Comparison of ENCODE assay signal across 9 cellular contexts in genomic region chr6:144265390-144265789, GRCh38. TPM values are rescaled to one million over a fixed set of nuclear protein-coding genes. Genes with fewer than 3 reads are reported as not detected.
DNase-seq lines count a peak whose midpoint lies in the region; TF ChIP-seq lines count a peak whose summit lies in the region.
"Had no signal": no experiment of that assay in that cellular context is flagged by ENCODE, and none has a peak within 500 bp of the region (broad histone marks: within the 10 kb centered on the region; RNA-seq: fewer than 3 reads in every experiment).

No MANE protein-coding gene starts in this region.

- H3K79me1 ChIP-seq in H9 (ENCODE audit: insufficient read depth, low read depth, low read length, poor library complexity, severe bottlenecking), result no peaks in the 10 kb centered on the region

- no peaks in the 10 kb centered on the region for H3K27me3 ChIP-seq in H9 (ENCODE audit: insufficient read depth, low read length)
- H3K27me3 ChIP-seq in subcutaneous abdominal adipose tissue (ENCODE audit: control insufficient read depth in 5 of 5, insufficient read depth in 4 of 5, low read length in 5 of 5), result no peaks in the 10 kb centered on the region
- H3K27me3 ChIP-seq: BLaER1 treated with 17β-estradiol and CSF1 and Interleukin-3, amounts not matched to agents 10 nM and 100 nM had no signal

- H3K9me3 Mint-ChIP-seq in H9, result peaks cover 3% of the 10 kb centered on the region in 2 experiments; a peak in 4 of 5 replicates

- H2BK5ac ChIP-seq in H9 (ENCODE audit: insufficient read length, low read length), result no peak overlapping the region

- no peak overlapping the region for H2AFZ ChIP-seq in H9 (ENCODE audit: low read length)

- H3K9ac ChIP-seq in H9 (ENCODE audit: extremely low read depth, insufficient read length, low read length), result no peak overlapping the region
- H3K9ac ChIP-seq in subcutaneous abdominal adipose tissue (ENCODE audit: low read length in 5 of 5), result peak overlapping the region in 1 of 5 donors; percentile 24
- H3K9ac ChIP-seq: BLaER1 treated with 17β-estradiol and CSF1 and Interleukin-3, amounts not matched to agents 10 nM and 100 nM had no signal

- peak overlapping the region; percentile 17 to 64; a peak in 3 of 5 replicates for H3K4me3 Mint-ChIP-seq in H9

- no peak overlapping the region for H2BK12ac ChIP-seq in H9 (ENCODE audit: insufficient read length, low read depth, low read length)

- H4K20me1 ChIP-seq in H9 (ENCODE audit: control insufficient read depth, insufficient read depth, insufficient read length), result no peaks in the 10 kb centered on the region
- H4K20me1 ChIP-seq: BLaER1 treated with 17β-estradiol and CSF1 and Interleukin-3, amounts not matched to agents 10 nM and 100 nM had no signal

- H3K4ac ChIP-seq in H9 (ENCODE audit: low read depth, low read length), result no peak overlapping the region

- H4K5ac ChIP-seq in H9 (ENCODE audit: insufficient read length, low read depth, low read length), result no peak overlapping the region

- H2BK120ac ChIP-seq in H9 (ENCODE audit: low read depth, low read length, poor library complexity, severe bottlenecking), result no peak overlapping the region

- no peak overlapping the region for H3K4me2 ChIP-seq in H9 (ENCODE audit: insufficient read depth, insufficient read length, low read length)

- H3K4me1 ChIP-seq in H9 (ENCODE audit: insufficient read depth, low read length) (peaks cover 9% of the 10 kb centered on the region), subcutaneous abdominal adipose tissue (ENCODE audit: control insufficient read depth in 5 of 5, insufficient read depth in 5 of 5, low read length in 5 of 5) (peaks cover 6 to 16% (median 7%) of the 10 kb centered on the region in 5 donors)

- no peak overlapping the region for H4K8ac ChIP-seq in H9 (replicated peaks; ENCODE audit: insufficient read length, low read depth, low read length)

- H3K4me3 ChIP-seq in foreskin fibroblast (ENCODE audit: low read depth in 1 of 2, low read length in 2 of 2) (no peak overlapping the region), subcutaneous abdominal adipose tissue (ENCODE audit: low read depth in 1 of 5, low read length in 5 of 5) (no peak overlapping the region)
- H3K4me3 ChIP-seq: BLaER1 treated with 17β-estradiol and CSF1 and Interleukin-3, amounts not matched to agents 10 nM and 100 nM had no signal

- no peak overlapping the region for H3T11ph ChIP-seq in H9 (ENCODE audit: low read length)

- no peaks in the 10 kb centered on the region for H3K79me2 ChIP-seq in H9 (ENCODE audit: insufficient read depth, low read length)

- H3K9me3 ChIP-seq in H9 (ENCODE audit: control insufficient read depth, low read depth, low read length), result no peaks in the 10 kb centered on the region
- peaks cover 0 to 5% (median 0%) of the 10 kb centered on the region in 5 donors for H3K9me3 ChIP-seq in subcutaneous abdominal adipose tissue (ENCODE audit: control insufficient read depth in 5 of 5, low read length in 5 of 5)

- no peak overlapping the region for H2BK15ac ChIP-seq in H9 (ENCODE audit: low read depth, low read length)

- no peaks in the 10 kb centered on the region for H3K27me3 Mint-ChIP-seq in H9 (ENCODE audit: low read depth)

- peak; percentile 25 for DNase-seq in AG20443 (ENCODE audit: low spot score)
- peak; percentile 66 for DNase-seq in H9
- DNase-seq in NOMO-1 treated with dmso at 0.1 percent for 144 hours (lab: John Stamatoyannopoulos, UW; ENCODE audit: unreplicated experiment), result peak; percentile 78
- peak; percentile 35 to 52 for DNase-seq in foreskin fibroblast
- DNase-seq in amygdala (lab: John Stamatoyannopoulos, UW), result no peak
- no peak for DNase-seq in superior temporal gyrus (ENCODE audit: extremely low spot score)
- DNase-seq in stimulated activated CD4-positive, alpha-beta T cell treated with anti-CD3 and anti-CD28 coated beads, Interleukin-1b, Interleukin-23, amount 100 ng/mL, for 48 hours, result no peak

- H3K23ac ChIP-seq in H9 (ENCODE audit: insufficient read length, low read depth, low read length), result no peak overlapping the region

- no peaks in the 10 kb centered on the region for H3K23me2 ChIP-seq in H9 (ENCODE audit: insufficient read length, low read depth, low read length, poor library complexity, severe bottlenecking)

- no peak overlapping the region for H3K56ac ChIP-seq in H9 (ENCODE audit: insufficient read length, low read depth, low read length)

- no peak overlapping the region for H3K18ac ChIP-seq in H9 (ENCODE audit: insufficient read length, low read depth, low read length)

- H3K27ac ChIP-seq in H9 (ENCODE audit: insufficient read length, low read depth, low read length) (no peak overlapping the region), subcutaneous abdominal adipose tissue (ENCODE audit: low read depth, low read length) (peak overlapping the region; percentile 69)
- H3K27ac ChIP-seq: BLaER1 treated with 17β-estradiol and CSF1 and Interleukin-3, amounts not matched to agents 10 nM and 100 nM had no signal

- H2AK5ac ChIP-seq in H9 (ENCODE audit: insufficient read length, low read length), result no peak overlapping the region

- H3K36me3 ChIP-seq in subcutaneous abdominal adipose tissue (ENCODE audit: control insufficient read depth in 5 of 5, insufficient read depth in 5 of 5, low read length in 5 of 5), result no peaks in the 10 kb centered on the region
- H3K36me3 ChIP-seq: BLaER1 treated with 17β-estradiol and CSF1 and Interleukin-3, amounts not matched to agents 10 nM and 100 nM had no signal

- H3K36me3 Mint-ChIP-seq in H9 (ENCODE audit: insufficient read depth in 1 of 3, low read depth in 3 of 3), result peaks cover 0 to 11% (median 2%) of the 10 kb centered on the region in 3 experiments; a peak in 5 of 7 replicates

- TF ChIP-seq CTCF in H9 (conservative IDR thresholded peaks at IDR 0.05) (no peak), foreskin fibroblast (IDR thresholded peaks at IDR 0.05; ENCODE audit: low read depth, low read length) (no peak)

- H3K27ac Mint-ChIP-seq in H9, result peak overlapping the region; percentile 34 to 97 (median 97); a peak in 4 of 7 replicates

- H3K14ac ChIP-seq in H9 (ENCODE audit: insufficient read depth, low read length), result no peak overlapping the region

- no peak overlapping the region for H4K91ac ChIP-seq in H9 (ENCODE audit: insufficient read length, low read depth, low read length)

- H3K4me1 Mint-ChIP-seq in H9, result peaks cover 30 to 33% of the 10 kb centered on the region in 2 experiments

- no peak overlapping the region for H2BK20ac ChIP-seq in H9 (ENCODE audit: low read depth, low read length, poor library complexity, severe bottlenecking)

- WGBS in H9 (ENCODE audit: extremely low coverage, insufficient read length, low lambda C conversion rate), result no CpG with 5 or more reads among the region's 5 CpGs

RNA-seq across cellular contexts. Expression of gene UTRN, which starts 19.7 kb away (rescaled TPM):
- total RNA-seq in H9 (2021), result 79.7 and 82.3 TPM in 2 replicates

Comparison
In these comparisons a context has a peak if more than half of its experiments do, and no peak if none do; other contexts are left out.
1. DNase-seq: peak in AG20443 (single experiment), H9 (single experiment), NOMO-1 treated with dmso at 0.1 percent for 144 hours (single experiment) and foreskin fibroblast (2 of 2); none in amygdala (0 of 56), superior temporal gyrus (single experiment) and stimulated activated CD4-positive, alpha-beta T cell treated with anti-CD3 and anti-CD28 coated beads, Interleukin-1b, Interleukin-23, amount 100 ng/mL, for 48 hours (single experiment).